In genomic region chr2:146374505-146374904, GRCh38 we compare ENCODE assay signal across 22 cellular contexts.
"Had no signal": no experiment of that assay in that cellular context is flagged by ENCODE, and none has a peak within 500 bp of the region (broad histone marks: within the 10 kb centered on the region; RNA-seq: fewer than 3 reads in every experiment).

No MANE protein-coding gene starts in this region.

- H3K36me3 ChIP-seq: cardiac muscle cell, ovary, right lobe of liver, thoracic aorta had no signal

- H3K27ac ChIP-seq: cardiac muscle cell, coronary artery, ovary, right lobe of liver, skin epidermis, thoracic aorta had no signal

- H3K4me3 ChIP-seq: cardiac muscle cell, coronary artery, ovary, right lobe of liver, skin epidermis, thoracic aorta had no signal

- DNase-seq: activated CD4-positive, alpha-beta T cell treated with anti-CD3 and anti-CD28 coated beads for 36 hours; activated CD4-positive, CD25-positive, alpha-beta regulatory T cell; activated naive CD4-positive, alpha-beta T cell; activated T-cell treated with anti-CD3 and anti-CD28 coated beads for 4 hours; activated T-cell treated with anti-CD3 and anti-CD28 coated beads, Interleukin-2, amount 50 U/mL, for 72 hours; cerebellar nuclear complex; effector memory CD8-positive, alpha-beta T cell; glutamatergic neuron; kidney; naive B cell; ovary; right lobe of liver; stimulated activated CD4-positive, alpha-beta T cell treated with anti-CD3 and anti-CD28 coated beads, Interleukin-12 subunit alpha, Interleukin-12 subunit beta, amount 100 ng/mL, for 4 hours; stimulated activated CD4-positive, alpha-beta T cell treated with anti-CD3 and anti-CD28 coated beads, Interleukin-4, amount 100 ng/mL, for 1 hour; stimulated activated naive CD8-positive, alpha-beta T cell treated with anti-CD3 and anti-CD28 coated beads, Interleukin-15, Interleukin-2, amounts not matched to agents 100 U/mL and 50 U/mL, for 24 hours; T-cell; trophoblast cell had no signal

- ATAC-seq: activated CD4-positive, alpha-beta T cell treated with anti-CD3 and anti-CD28 coated beads for 36 hours; activated naive CD4-positive, alpha-beta T cell treated with anti-CD3 and anti-CD28 coated beads, Interleukin-2, amount 50 U/mL, for 72 hours; activated T-cell treated with anti-CD3 and anti-CD28 coated beads, Interleukin-2, amount 50 U/mL, for 72 hours; effector memory CD8-positive, alpha-beta T cell; right lobe of liver; stimulated activated naive CD8-positive, alpha-beta T cell treated with anti-CD3 and anti-CD28 coated beads, Interleukin-15, Interleukin-2, amounts not matched to agents 100 U/mL and 50 U/mL, for 24 hours; T-cell had no signal

- H3K4me1 ChIP-seq: right lobe of liver had no signal

- H3K27me3 ChIP-seq: cardiac muscle cell, ovary, right lobe of liver had no signal

- H3K9me3 ChIP-seq: ovary, right lobe of liver, thoracic aorta had no signal
